ENCODE assay signal across 8 cellular contexts in the genomic region with DNA sequence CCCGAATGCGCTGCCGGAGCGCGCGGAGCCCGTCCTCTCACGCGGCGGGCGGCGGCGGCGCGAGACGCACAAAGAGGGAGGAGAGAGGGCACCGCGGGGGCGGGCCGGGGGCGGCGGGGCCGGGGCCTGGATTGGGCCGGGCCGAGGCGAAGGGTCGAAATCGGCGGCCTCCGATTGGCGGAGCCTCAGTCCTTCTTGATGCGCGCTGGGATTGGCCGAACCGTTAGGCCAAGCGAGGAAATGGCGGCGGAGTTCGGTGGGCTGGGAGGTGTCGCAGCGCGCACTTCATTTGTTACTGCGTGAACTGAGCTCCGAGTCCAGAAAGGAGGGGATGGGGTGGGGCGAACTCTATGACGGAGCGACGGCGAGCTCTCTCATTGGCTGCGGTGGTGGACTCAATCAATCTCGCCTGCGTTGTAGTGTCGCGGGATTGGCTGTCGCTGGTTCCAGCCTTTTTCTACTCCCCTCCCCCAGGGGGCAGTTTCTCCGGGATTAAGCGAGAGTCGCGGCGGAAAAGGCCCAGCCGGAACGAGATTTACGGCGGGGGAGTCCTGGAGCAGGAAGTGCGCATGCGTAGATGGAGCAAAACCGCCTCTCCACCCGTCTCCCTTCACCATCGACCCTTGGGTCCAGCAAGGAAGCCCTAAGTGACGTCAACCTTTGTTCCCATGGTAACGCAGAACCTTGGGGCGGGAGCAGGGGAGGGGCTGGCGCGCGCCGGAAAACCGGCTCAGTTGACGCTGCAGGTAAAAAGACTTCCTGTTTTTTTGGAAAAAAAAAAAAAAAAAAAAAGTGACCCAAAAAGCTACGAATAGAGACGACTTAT. TPM values are rescaled to one million over a fixed set of nuclear protein-coding genes. Genes with fewer than 3 reads are reported as not detected.
DNase-seq lines count a peak whose midpoint lies in the region; ATAC-seq and TF ChIP-seq lines count a peak whose summit lies in the region.

A gene with protein sequence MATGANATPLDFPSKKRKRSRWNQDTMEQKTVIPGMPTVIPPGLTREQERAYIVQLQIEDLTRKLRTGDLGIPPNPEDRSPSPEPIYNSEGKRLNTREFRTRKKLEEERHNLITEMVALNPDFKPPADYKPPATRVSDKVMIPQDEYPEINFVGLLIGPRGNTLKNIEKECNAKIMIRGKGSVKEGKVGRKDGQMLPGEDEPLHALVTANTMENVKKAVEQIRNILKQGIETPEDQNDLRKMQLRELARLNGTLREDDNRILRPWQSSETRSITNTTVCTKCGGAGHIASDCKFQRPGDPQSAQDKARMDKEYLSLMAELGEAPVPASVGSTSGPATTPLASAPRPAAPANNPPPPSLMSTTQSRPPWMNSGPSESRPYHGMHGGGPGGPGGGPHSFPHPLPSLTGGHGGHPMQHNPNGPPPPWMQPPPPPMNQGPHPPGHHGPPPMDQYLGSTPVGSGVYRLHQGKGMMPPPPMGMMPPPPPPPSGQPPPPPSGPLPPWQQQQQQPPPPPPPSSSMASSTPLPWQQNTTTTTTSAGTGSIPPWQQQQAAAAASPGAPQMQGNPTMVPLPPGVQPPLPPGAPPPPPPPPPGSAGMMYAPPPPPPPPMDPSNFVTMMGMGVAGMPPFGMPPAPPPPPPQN (minus strand): TSS at position 70 of the 826 bp plus-strand sequence. CDS start 150 bp downstream, outside the sequence.

- CTCF ChIA-PET in BJ (lab: Yijun Ruan, JAX): interaction anchor here (0.8 to 1.0 kb wide), 3 partner anchors 24 to 332 kb away, joined by 3 to 5 read pairs (median 3); a partner anchor contains a TSS

- TF ChIP-seq CTCF in BJ (IDR thresholded peaks at IDR 0.05; ENCODE audit: insufficient read depth, low read depth, low read length) (no peak), coronary artery (IDR thresholded peaks at IDR 0.05) (no peak)

- H3K4me3 ChIP-seq in BJ (ENCODE audit: low read depth, low read length): peak within 1 kb of the TSS; percentile 55
- peak within 1 kb of the TSS; percentile 100 for H3K4me3 ChIP-seq in coronary artery

- H3K36me3 ChIP-seq in BJ (ENCODE audit: control insufficient read depth, insufficient read depth, low read length): peaks cover 15% of the 10 kb centered on the region

- peak; percentile 79 for ATAC-seq in HG03460 (IDR thresholded peaks at IDR 0.05; ENCODE audit: unreplicated experiment)

- no peaks in the 10 kb centered on the region for H3K27me3 ChIP-seq in BJ (ENCODE audit: control insufficient read depth, insufficient read depth, low read length)
- H3K27me3 ChIP-seq in layer of hippocampus (ENCODE audit: control insufficient read depth, insufficient read depth, low read length): no peaks in the 10 kb centered on the region

- H3K27ac ChIP-seq in coronary artery (peak within 1 kb of the TSS; percentile 99 to 100), layer of hippocampus (ENCODE audit: low read depth, low read length) (peak within 1 kb of the TSS; percentile 97)

- POLR2A ChIA-PET in BJ (lab: Charles Lee): interaction anchor here (0.6 kb wide), 1 partner anchor 15 kb away, joined by 12 read pairs; no protein-coding TSS in a partner anchor

- DNase-seq in BJ (ENCODE audit: low read depth) (peak; percentile 99), GM19240 (ENCODE audit: insufficient read length, low spot score) (peak; percentile 91), NCI-H526 (lab: John Stamatoyannopoulos, UW) (peak; percentile 100), coronary artery (ENCODE audit: low spot score) (peak; percentile 100)
- DNase-seq in activated CD4-positive, alpha-beta T cell treated with anti-CD3 and anti-CD28 coated beads for 48 hours: peak; percentile 99
- peak; percentile 95 to 98 for DNase-seq in stimulated activated CD4-positive, alpha-beta T cell treated with anti-CD3 and anti-CD28 coated beads, Interleukin-1b, Interleukin-23, amount 100 ng/mL, for 4 hours (ENCODE audit: low read depth in 2 of 2)

RNA-seq across cellular contexts. Expression of the gene that starts here (rescaled TPM):
- 40.3 and 41.7 TPM in 2 replicates for polyA plus RNA-seq in BJ (2011; rRNA removed)
- 36.8 and 46.0 TPM in 2 replicates for polyA minus RNA-seq in BJ (2011; rRNA and poly(A)+ RNA removed)

Comparison
In these comparisons a context has a peak if more than half of its experiments do, and no peak if none do; other contexts are left out.
1. Peak in every context shown above with its lines: DNase-seq, ATAC-seq, H3K4me3 ChIP-seq and H3K27ac ChIP-seq.